In genomic region chr12:54432815-54433164, GRCh38 we compare ENCODE assay signal across 1 cellular context.
TF ChIP-seq lines count a peak whose summit lies in the region.

No MANE protein-coding gene starts in this region.

TF ChIP-seq in HCT116, 20 proteins besides CTCF, POLR2A, EP300 and RAD21 (continued from another document):
- no peak for TF ChIP-seq ZBTB33 (IDR thresholded peaks at IDR 0.05; ENCODE audit: extremely low read depth, insufficient replicate concordance, low read length)
- TF ChIP-seq EGR1 (IDR thresholded peaks at IDR 0.05; ENCODE audit: low read depth): no peak
- no peak for TF ChIP-seq ELF1 (IDR thresholded peaks at IDR 0.05; ENCODE audit: borderline replicate concordance, low read depth)
- TF ChIP-seq POLR2AphosphoS5 (IDR thresholded peaks at IDR 0.05; ENCODE audit: low read depth, low read length): no peak
- TF ChIP-seq SP1 (IDR thresholded peaks at IDR 0.05; ENCODE audit: low read depth): no peak
